ENCODE assay signal across 8 cellular contexts in genomic region chr1:212700892-212701819, GRCh38. TPM values are rescaled to one million over a fixed set of nuclear protein-coding genes. Genes with fewer than 3 reads are reported as not detected.
DNase-seq lines count a peak whose midpoint lies in the region; ATAC-seq, FAIRE-seq and TF ChIP-seq lines count a peak whose summit lies in the region.

No MANE protein-coding gene starts in this region.

- H3K36me3 Mint-ChIP-seq in brain = no peaks in the 10 kb centered on the region

- peak; percentile 12 to 26 for TF ChIP-seq CTCF in brain (conservative IDR thresholded peaks at IDR 0.05)

- H3K27ac Mint-ChIP-seq in brain = no peak overlapping the region

- peak overlapping the region; percentile 82 to 89 (median 87) for H3K4me3 Mint-ChIP-seq in brain

- H3K27ac ChIP-seq in SJSA1 (no peak overlapping the region), small intestine (ENCODE audit: low read depth in 1 of 2, low read length in 1 of 2) (peak overlapping the region in 1 of 2 donors; percentile 46)

- peaks cover 21% of the 10 kb centered on the region for H3K4me1 ChIP-seq in SJSA1 (replicated peaks)
- peaks cover 3 to 5% of the 10 kb centered on the region in 2 donors for H3K4me1 ChIP-seq in small intestine (ENCODE audit: control insufficient read depth in 2 of 2, insufficient read depth in 1 of 2, low read depth in 1 of 2, low read length in 1 of 2)

- H3K27me3 ChIP-seq in H7 (ENCODE audit: control insufficient read depth, insufficient read depth, low read length) = peaks cover 68% of the 10 kb centered on the region
- peaks cover 24% of the 10 kb centered on the region for H3K27me3 ChIP-seq in SJSA1 (replicated peaks)
- no peaks in the 10 kb centered on the region for H3K27me3 ChIP-seq in small intestine (ENCODE audit: control insufficient read depth in 2 of 2, insufficient read depth in 2 of 2, low read length in 2 of 2)

- FAIRE-seq in small intestine (lab: Jason Lieb, UNC) = no peak

- H3K36me3 ChIP-seq in H7 (replicated peaks; ENCODE audit: control insufficient read depth, insufficient read depth, low read length) (no peaks in the 10 kb centered on the region), SJSA1 (no peaks in the 10 kb centered on the region), small intestine (ENCODE audit: control insufficient read depth in 2 of 2, insufficient read depth in 2 of 2, low read length in 2 of 2) (no peaks in the 10 kb centered on the region)

- H3K4me1 Mint-ChIP-seq in brain = peaks cover 16% of the 10 kb centered on the region

- peaks cover 0 to 3% (median 0%) of the 10 kb centered on the region in 5 experiments for H3K9me3 Mint-ChIP-seq in brain

- 7 to 10% (median 7%) methylated on average over 27 of the region's 27 CpGs for WGBS in small intestine, 3 donors

- peaks cover 73% of the 10 kb centered on the region for H3K27me3 Mint-ChIP-seq in brain

- H3K4me3 ChIP-seq in H7 (ENCODE audit: insufficient read depth, low read depth, low read length) (peak overlapping the region; percentile 57), SJSA1 (peak overlapping the region; percentile 43), small intestine (ENCODE audit: low read depth in 1 of 2, low read length in 2 of 2) (peak overlapping the region; percentile 10 to 32)

- H3K9me3 ChIP-seq in SJSA1 (replicated peaks) = no peaks in the 10 kb centered on the region
- no peaks in the 10 kb centered on the region for H3K9me3 ChIP-seq in small intestine (ENCODE audit: control insufficient read depth, low read depth)

- no peak for ATAC-seq in HG02970 (IDR thresholded peaks at IDR 0.05; ENCODE audit: low FRiP score, unreplicated experiment)
- no peak for ATAC-seq in HG03521 (IDR thresholded peaks at IDR 0.05; ENCODE audit: unreplicated experiment)

- DNase-seq in DMS114 treated with DMSO at 0.1 percent for 48 hours (lab: John Stamatoyannopoulos, UW; ENCODE audit: unreplicated experiment) = peak; percentile 57
- peak; percentile 62 for DNase-seq in H7
- DNase-seq in SJSA1 (ENCODE audit: low read depth in 1 of 2, low spot score in 2 of 2) = peak in 1 of 2 experiments; percentile 34
- peak; percentile 78 for DNase-seq in iris pigment epithelial cell (ENCODE audit: low read depth)
- no peak for DNase-seq in small intestine

RNA-seq across cellular contexts. Expression of gene BATF3, which starts 1.5 kb away (rescaled TPM):
- 2.5 and 5.8 TPM in 2 replicates for total RNA-seq in H7 (2014; rRNA removed; shearing (Covaris generic))
- total RNA-seq in SJSA1 (2014; rRNA removed; shearing (Covaris generic)) = 1.8 and 3.3 TPM in 2 replicates
- polyA plus RNA-seq in brain (ENCODE audit: insufficient read depth, low read depth, low replicate concordance) (1.8 TPM), small intestine (1 to 10 TPM in 2 of 3 donors, not detected in 1; 3.6 to 3.8 TPM)
